29 cellular contexts compared by ENCODE assay signal in genomic region chr1:228984646-228985631, GRCh38.
"Had no signal": no experiment of that assay in that cellular context is flagged by ENCODE, and none has a peak within 500 bp of the region (broad histone marks: within the 10 kb centered on the region; RNA-seq: fewer than 3 reads in every experiment).

No MANE protein-coding gene starts in this region.

- H3K4me3 ChIP-seq: ascending aorta, body of pancreas, cardiac muscle cell, MG63, Peyer's patch, SJCRH30 had no signal

- H3K27me3 Mint-ChIP-seq: activated CD8-positive, alpha-beta T cell treated with anti-CD3 and anti-CD28 coated beads for 36 hours; activated naive CD8-positive, alpha-beta T cell treated with anti-CD3 and anti-CD28 coated beads, Interleukin-2, amount 50 U/mL, for 24 hours had no signal

- H3K4me3 Mint-ChIP-seq: activated CD8-positive, alpha-beta T cell treated with anti-CD3 and anti-CD28 coated beads for 36 hours; activated naive CD8-positive, alpha-beta T cell treated with anti-CD3 and anti-CD28 coated beads, Interleukin-2, amount 50 U/mL, for 24 hours; activated T-cell treated with anti-CD3 and anti-CD28 coated beads, Interleukin-2, amount 50 U/mL, for 72 hours; T-helper 2 cell treated with Interferon-gamma antibody and Interleukin-4, amounts not matched to agents 5 μg/mL and 100 μg/mL, for 36 hours had no signal

- H3K4me2 ChIP-seq: SK-N-SH had no signal

- H3K9me3 Mint-ChIP-seq: activated CD8-positive, alpha-beta T cell treated with anti-CD3 and anti-CD28 coated beads for 36 hours; activated naive CD4-positive, alpha-beta T cell treated with anti-CD3 and anti-CD28 coated beads, Interleukin-2, amount 50 U/mL, for 72 hours; activated naive CD8-positive, alpha-beta T cell treated with anti-CD3 and anti-CD28 coated beads, Interleukin-2, amount 50 U/mL, for 24 hours; activated T-cell treated with anti-CD3 and anti-CD28 coated beads, Interleukin-2, amount 50 U/mL, for 72 hours; activated T-helper 2 cell treated with anti-CD3 and anti-CD28 coated beads, Interferon-gamma antibody, Interleukin-2, Interleukin-4, amounts not matched to agents 10 μg/mL and 5 μg/mL and 100 μg/mL, durations not matched to agents 14 hours and 24 hours and 36 hours; T-helper 2 cell treated with Interferon-gamma antibody and Interleukin-4, amounts not matched to agents 5 μg/mL and 100 μg/mL, for 36 hours had no signal

- H3K36me3 Mint-ChIP-seq: activated naive CD4-positive, alpha-beta T cell treated with anti-CD3 and anti-CD28 coated beads, Interleukin-2, amount 50 U/mL, for 72 hours had no signal

- H3K9ac ChIP-seq: SK-N-SH had no signal

- H3K27me3 ChIP-seq: ascending aorta, body of pancreas, cardiac muscle cell, MG63, Peyer's patch, SJCRH30 had no signal

- H3K27ac Mint-ChIP-seq: activated CD8-positive, alpha-beta T cell treated with anti-CD3 and anti-CD28 coated beads for 36 hours; activated naive CD4-positive, alpha-beta T cell treated with anti-CD3 and anti-CD28 coated beads, Interleukin-2, amount 50 U/mL, for 72 hours; activated naive CD8-positive, alpha-beta T cell treated with anti-CD3 and anti-CD28 coated beads, Interleukin-2, amount 50 U/mL, for 24 hours; activated T-cell treated with anti-CD3 and anti-CD28 coated beads, Interleukin-2, amount 50 U/mL, for 72 hours; activated T-helper 2 cell treated with anti-CD3 and anti-CD28 coated beads, Interferon-gamma antibody, Interleukin-2, Interleukin-4, amounts not matched to agents 10 μg/mL and 5 μg/mL and 100 μg/mL, durations not matched to agents 14 hours and 24 hours and 36 hours; T-helper 2 cell treated with Interferon-gamma antibody and Interleukin-4, amounts not matched to agents 5 μg/mL and 100 μg/mL, for 36 hours had no signal

- ATAC-seq: activated CD4-positive, CD25-positive, alpha-beta regulatory T cell treated with anti-CD3 and anti-CD28 coated beads, Interleukin-2, amount 50 U/mL, for 24 hours; activated CD8-positive, alpha-beta T cell treated with anti-CD3 and anti-CD28 coated beads for 36 hours; activated naive CD4-positive, alpha-beta T cell treated with anti-CD3 and anti-CD28 coated beads, Interleukin-2, amount 50 U/mL, for 72 hours; activated naive CD8-positive, alpha-beta T cell treated with anti-CD3 and anti-CD28 coated beads, Interleukin-2, amount 50 U/mL, for 24 hours; activated T-cell treated with anti-CD3 and anti-CD28 coated beads, Interleukin-2, amount 50 U/mL, for 72 hours; body of pancreas had no signal

- H3K36me3 ChIP-seq: ascending aorta, cardiac muscle cell, MG63, Peyer's patch, SJCRH30 had no signal

- H3K27ac ChIP-seq: ascending aorta, body of pancreas, cardiac muscle cell, Peyer's patch, RWPE1, SJCRH30 had no signal

- H3K9me3 ChIP-seq: ascending aorta, body of pancreas, MG63, Peyer's patch, SJCRH30, SK-N-SH had no signal

- DNase-seq: activated CD4-positive, alpha-beta T cell treated with anti-CD3 and anti-CD28 coated beads for 4 hours; activated CD8-positive, alpha-beta memory T cell treated with anti-CD3 and anti-CD28 coated beads, Interleukin-2, amount 50 U/mL, for 4 hours; activated CD8-positive, alpha-beta T cell treated with anti-CD3 and anti-CD28 coated beads for 36 hours; activated naive CD4-positive, alpha-beta T cell; activated naive CD8-positive, alpha-beta T cell treated with anti-CD3 and anti-CD28 coated beads, Interleukin-2, amount 50 U/mL, for 24 hours; activated T-cell treated with anti-CD3 and anti-CD28 coated beads, Interleukin-2, amount 50 U/mL, for 72 hours; amniotic stem cell; body of pancreas; MG63; MV-4-11; NCI-H1092 treated with DMSO at 0.1 percent for 48 hours; NCI-H1417 treated with DMSO at 0.1 percent for 48 hours; NCI-H1694; NCI-H2029 treated with DMSO at 0.1 percent for 48 hours; NCI-H345; NCI-H510A; NCI-H69; Right ventricle myocardium superior; SJCRH30; T-helper 1 cell had no signal
